In genomic region chr11:130396965-130397364, GRCh38 we compare ENCODE assay signal across 39 cellular contexts. TPM values are rescaled to one million over a fixed set of nuclear protein-coding genes. Genes with fewer than 3 reads are reported as not detected.
"Had no signal": no experiment of that assay in that cellular context is flagged by ENCODE, and none has a peak within 500 bp of the region (broad histone marks: within the 10 kb centered on the region; RNA-seq: fewer than 3 reads in every experiment).

No MANE protein-coding gene starts in this region.

- H3K36me3 ChIP-seq: cardiac muscle cell, MG63, WERI-Rb-1 had no signal

- ATAC-seq: activated CD8-positive, alpha-beta memory T cell treated with anti-CD3 and anti-CD28 coated beads, Interleukin-2, amount 10 ng/mL, durations not matched to agents 7 days and 5 days; activated T-cell treated with anti-CD3 and anti-CD28 coated beads, Interleukin-2, amount 50 U/mL, for 72 hours; activated T-helper 17 cell treated with anti-CD3 and anti-CD28 coated beads, Interleukin-2, amount 50 U/mL, for 72 hours had no signal

- H3K27ac ChIP-seq: cardiac muscle cell, PC-9, WERI-Rb-1 had no signal

- H2AFZ ChIP-seq: PC-9 had no signal

- H3K36me3 Mint-ChIP-seq: activated CD8-positive, alpha-beta memory T cell treated with anti-CD3 and anti-CD28 coated beads, Interleukin-2, amount 10 ng/mL, durations not matched to agents 7 days and 5 days; activated naive CD8-positive, alpha-beta T cell treated with anti-CD3 and anti-CD28 coated beads for 36 hours had no signal

- H3K27me3 ChIP-seq: MG63 had no signal

- H3K9me3 ChIP-seq: MG63 had no signal

- H3K4me3 ChIP-seq: cardiac muscle cell, MG63, PC-9 had no signal

- H3K4me3 Mint-ChIP-seq: activated CD4-positive, alpha-beta memory T cell treated with anti-CD3 and anti-CD28 coated beads, Interleukin-2, amount 10 ng/mL, durations not matched to agents 7 days and 5 days; activated CD8-positive, alpha-beta memory T cell treated with anti-CD3 and anti-CD28 coated beads, Interleukin-2, amount 10 ng/mL, durations not matched to agents 7 days and 5 days; activated naive CD8-positive, alpha-beta T cell treated with anti-CD3 and anti-CD28 coated beads for 36 hours; activated T-cell treated with anti-CD3 and anti-CD28 coated beads, Interleukin-2, amount 50 U/mL, for 72 hours; activated T-helper 17 cell treated with anti-CD3 and anti-CD28 coated beads, Interleukin-2, amount 50 U/mL, for 72 hours had no signal

- DNase-seq: activated CD4-positive, alpha-beta memory T cell treated with anti-CD3 and anti-CD28 coated beads, Interleukin-2, amount 10 ng/mL, durations not matched to agents 7 days and 5 days; activated CD4-positive, alpha-beta T cell treated with anti-CD3 and anti-CD28 coated beads for 1 hour; activated CD4-positive, alpha-beta T cell treated with anti-CD3 and anti-CD28 coated beads for 48 hours; activated CD4-positive, CD25-positive, alpha-beta regulatory T cell; activated CD8-positive, alpha-beta memory T cell treated with anti-CD3 and anti-CD28 coated beads for 24 hours; activated CD8-positive, alpha-beta memory T cell treated with anti-CD3 and anti-CD28 coated beads, Interleukin-2, amount 10 ng/mL, durations not matched to agents 7 days and 5 days; activated CD8-positive, alpha-beta memory T cell treated with anti-CD3 and anti-CD28 coated beads, Interleukin-2, amount 50 U/mL, for 48 hours; activated effector memory CD4-positive, alpha-beta T cell treated with anti-CD3 and anti-CD28 coated beads, Interleukin-2, amount 50 U/mL, for 16 hours; activated naive CD4-positive, alpha-beta T cell; activated naive CD4-positive, alpha-beta T cell treated with anti-CD3 and anti-CD28 coated beads, Interleukin-2, amount 50 U/mL, for 16 hours; activated naive CD8-positive, alpha-beta T cell treated with anti-CD3 and anti-CD28 coated beads for 36 hours; activated T-cell treated with anti-CD3 and anti-CD28 coated beads, Interleukin-2, amount 50 U/mL, for 72 hours; amniotic stem cell; aorta; Kasumi-1; MG63; NCI-H1048; NCI-H1105 treated with DMSO at 0.1 percent for 48 hours; NCI-H1436; NCI-H1694; NCI-H1930; NCI-H2081 treated with DMSO at 0.1 percent for 48 hours; NCI-H226; NCI-H446 treated with DMSO at 0.1 percent for 48 hours; NCI-H524; NCI-H69; NCI-H82; NK-92 treated with Interleukin-12 subunit alpha and Interleukin-12 subunit beta, amount 100 ng/mL, for 24 hours; Right ventricle myocardium superior; SW 1271; T1000; WERI-Rb-1 had no signal

- H3K4me2 ChIP-seq: PC-9 had no signal

- H3K9me3 Mint-ChIP-seq: activated CD4-positive, alpha-beta memory T cell treated with anti-CD3 and anti-CD28 coated beads, Interleukin-2, amount 10 ng/mL, durations not matched to agents 7 days and 5 days; activated naive CD8-positive, alpha-beta T cell treated with anti-CD3 and anti-CD28 coated beads for 36 hours; activated T-cell treated with anti-CD3 and anti-CD28 coated beads, Interleukin-2, amount 50 U/mL, for 72 hours; activated T-helper 17 cell treated with anti-CD3 and anti-CD28 coated beads, Interleukin-2, amount 50 U/mL, for 72 hours; IgD-negative memory B cell had no signal

RNA-seq across cellular contexts. Expression of gene ADAMTS8, which starts 31.4 kb away (rescaled TPM):
- total RNA-seq: activated CD4-positive, alpha-beta memory T cell treated with anti-CD3 and anti-CD28 coated beads, Interleukin-2, amount 10 ng/mL, durations not matched to agents 7 days and 5 days; activated CD8-positive, alpha-beta memory T cell treated with anti-CD3 and anti-CD28 coated beads, Interleukin-2, amount 10 ng/mL, durations not matched to agents 7 days and 5 days; activated naive CD8-positive, alpha-beta T cell treated with anti-CD3 and anti-CD28 coated beads for 36 hours; activated T-cell treated with anti-CD3 and anti-CD28 coated beads, Interleukin-2, amount 50 U/mL, for 72 hours; activated T-helper 17 cell treated with anti-CD3 and anti-CD28 coated beads, Interleukin-2, amount 50 U/mL, for 72 hours; OCI-LY7; PC-9; T-helper 1 cell treated with Interleukin-12 subunit alpha and Interleukin-12 subunit beta and Interleukin-4 antibody, amounts not matched to agents 30 ng/mL and 1 ng/mL, for 36 hours; T-helper 2 cell treated with Interferon-gamma antibody and Interleukin-4, amounts not matched to agents 100 ng/mL and 5 ng/mL, for 36 hours had no signal

RNA-seq across cellular contexts. Expression of gene ADAMTS15, which starts 51.5 kb away (rescaled TPM):
- total RNA-seq: activated CD4-positive, alpha-beta memory T cell treated with anti-CD3 and anti-CD28 coated beads, Interleukin-2, amount 10 ng/mL, durations not matched to agents 7 days and 5 days; activated CD8-positive, alpha-beta memory T cell treated with anti-CD3 and anti-CD28 coated beads, Interleukin-2, amount 10 ng/mL, durations not matched to agents 7 days and 5 days; activated naive CD8-positive, alpha-beta T cell treated with anti-CD3 and anti-CD28 coated beads for 36 hours; activated T-helper 17 cell treated with anti-CD3 and anti-CD28 coated beads, Interleukin-2, amount 50 U/mL, for 72 hours; OCI-LY7; T-helper 1 cell treated with Interleukin-12 subunit alpha and Interleukin-12 subunit beta and Interleukin-4 antibody, amounts not matched to agents 30 ng/mL and 1 ng/mL, for 36 hours had no signal
